In the genomic region with DNA sequence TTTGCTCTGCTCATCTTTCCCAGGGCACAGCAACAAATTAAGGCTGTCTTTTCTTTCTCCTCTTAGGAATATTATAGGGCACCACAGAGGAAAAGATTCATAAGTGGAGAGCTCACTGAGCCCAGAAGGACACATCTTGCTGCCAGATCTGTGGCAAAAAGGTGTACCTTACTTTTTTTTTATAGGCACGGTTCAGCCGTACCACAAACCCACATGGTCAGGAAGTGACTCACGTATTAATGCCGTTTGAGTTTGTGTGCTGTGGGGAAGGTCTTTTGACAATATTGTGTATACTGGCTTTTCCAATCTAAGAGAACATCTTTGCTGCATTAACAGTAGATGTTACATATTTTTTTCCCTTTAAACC, we compare ENCODE assay signal across 1 cellular context.
TF ChIP-seq lines count a peak whose summit lies in the region.

No MANE protein-coding gene starts in this region.

TF ChIP-seq in K562, 482 proteins besides CTCF, POLR2A, EP300 and RAD21 (continued from another document):
- TF ChIP-seq, protein P1, sequence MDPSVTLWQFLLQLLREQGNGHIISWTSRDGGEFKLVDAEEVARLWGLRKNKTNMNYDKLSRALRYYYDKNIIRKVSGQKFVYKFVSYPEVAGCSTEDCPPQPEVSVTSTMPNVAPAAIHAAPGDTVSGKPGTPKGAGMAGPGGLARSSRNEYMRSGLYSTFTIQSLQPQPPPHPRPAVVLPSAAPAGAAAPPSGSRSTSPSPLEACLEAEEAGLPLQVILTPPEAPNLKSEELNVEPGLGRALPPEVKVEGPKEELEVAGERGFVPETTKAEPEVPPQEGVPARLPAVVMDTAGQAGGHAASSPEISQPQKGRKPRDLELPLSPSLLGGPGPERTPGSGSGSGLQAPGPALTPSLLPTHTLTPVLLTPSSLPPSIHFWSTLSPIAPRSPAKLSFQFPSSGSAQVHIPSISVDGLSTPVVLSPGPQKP (CRISPR knock-in tag; IDR thresholded peaks at IDR 0.05) = no peak
- TF ChIP-seq, protein P2, sequence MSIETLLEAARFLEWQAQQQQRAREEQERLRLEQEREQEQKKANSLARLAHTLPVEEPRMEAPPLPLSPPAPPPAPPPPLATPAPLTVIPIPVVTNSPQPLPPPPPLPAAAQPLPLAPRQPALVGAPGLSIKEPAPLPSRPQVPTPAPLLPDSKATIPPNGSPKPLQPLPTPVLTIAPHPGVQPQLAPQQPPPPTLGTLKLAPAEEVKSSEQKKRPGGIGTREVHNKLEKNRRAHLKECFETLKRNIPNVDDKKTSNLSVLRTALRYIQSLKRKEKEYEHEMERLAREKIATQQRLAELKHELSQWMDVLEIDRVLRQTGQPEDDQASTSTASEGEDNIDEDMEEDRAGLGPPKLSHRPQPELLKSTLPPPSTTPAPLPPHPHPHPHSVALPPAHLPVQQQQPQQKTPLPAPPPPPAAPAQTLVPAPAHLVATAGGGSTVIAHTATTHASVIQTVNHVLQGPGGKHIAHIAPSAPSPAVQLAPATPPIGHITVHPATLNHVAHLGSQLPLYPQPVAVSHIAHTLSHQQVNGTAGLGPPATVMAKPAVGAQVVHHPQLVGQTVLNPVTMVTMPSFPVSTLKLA (conservative IDR thresholded peaks at IDR 0.05) = peak in 1 of 2 experiments; percentile 58; a peak in 1 of 4 replicates
- TF ChIP-seq, protein P3, sequence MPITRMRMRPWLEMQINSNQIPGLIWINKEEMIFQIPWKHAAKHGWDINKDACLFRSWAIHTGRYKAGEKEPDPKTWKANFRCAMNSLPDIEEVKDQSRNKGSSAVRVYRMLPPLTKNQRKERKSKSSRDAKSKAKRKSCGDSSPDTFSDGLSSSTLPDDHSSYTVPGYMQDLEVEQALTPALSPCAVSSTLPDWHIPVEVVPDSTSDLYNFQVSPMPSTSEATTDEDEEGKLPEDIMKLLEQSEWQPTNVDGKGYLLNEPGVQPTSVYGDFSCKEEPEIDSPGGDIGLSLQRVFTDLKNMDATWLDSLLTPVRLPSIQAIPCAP (CRISPR knock-in tag; IDR thresholded peaks at IDR 0.05; ENCODE audit: borderline replicate concordance) = no peak
- TF ChIP-seq EP400 (IDR thresholded peaks at IDR 0.05) = peak; percentile 29; the same call in 1 of the 2 replicates
- peak; percentile 76 for TF ChIP-seq ETV1 (tag; conservative IDR thresholded peaks at IDR 0.05; ENCODE audit: low read depth)
- TF ChIP-seq HSF4 (CRISPR knock-in tag; IDR thresholded peaks at IDR 0.05; ENCODE audit: borderline replicate concordance) = no peak
- TF ChIP-seq ZEB2 (IDR thresholded peaks at IDR 0.05) = 0 out of 2 replicates have a peak, but pooled peaks have one; percentile 44
- no peak for TF ChIP-seq SMC3 (conservative IDR thresholded peaks at IDR 0.05; ENCODE audit: insufficient read depth, low read depth, low read length)
- TF ChIP-seq SMAD1 (IDR thresholded peaks at IDR 0.05; ENCODE audit: low read depth, low read length, partially characterized antibody) = no peak
- TF ChIP-seq, protein P4, sequence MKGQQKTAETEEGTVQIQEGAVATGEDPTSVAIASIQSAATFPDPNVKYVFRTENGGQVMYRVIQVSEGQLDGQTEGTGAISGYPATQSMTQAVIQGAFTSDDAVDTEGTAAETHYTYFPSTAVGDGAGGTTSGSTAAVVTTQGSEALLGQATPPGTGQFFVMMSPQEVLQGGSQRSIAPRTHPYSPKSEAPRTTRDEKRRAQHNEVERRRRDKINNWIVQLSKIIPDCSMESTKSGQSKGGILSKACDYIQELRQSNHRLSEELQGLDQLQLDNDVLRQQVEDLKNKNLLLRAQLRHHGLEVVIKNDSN (CRISPR knock-in tag; IDR thresholded peaks at IDR 0.05) = no peak
- TF ChIP-seq, protein P5, sequence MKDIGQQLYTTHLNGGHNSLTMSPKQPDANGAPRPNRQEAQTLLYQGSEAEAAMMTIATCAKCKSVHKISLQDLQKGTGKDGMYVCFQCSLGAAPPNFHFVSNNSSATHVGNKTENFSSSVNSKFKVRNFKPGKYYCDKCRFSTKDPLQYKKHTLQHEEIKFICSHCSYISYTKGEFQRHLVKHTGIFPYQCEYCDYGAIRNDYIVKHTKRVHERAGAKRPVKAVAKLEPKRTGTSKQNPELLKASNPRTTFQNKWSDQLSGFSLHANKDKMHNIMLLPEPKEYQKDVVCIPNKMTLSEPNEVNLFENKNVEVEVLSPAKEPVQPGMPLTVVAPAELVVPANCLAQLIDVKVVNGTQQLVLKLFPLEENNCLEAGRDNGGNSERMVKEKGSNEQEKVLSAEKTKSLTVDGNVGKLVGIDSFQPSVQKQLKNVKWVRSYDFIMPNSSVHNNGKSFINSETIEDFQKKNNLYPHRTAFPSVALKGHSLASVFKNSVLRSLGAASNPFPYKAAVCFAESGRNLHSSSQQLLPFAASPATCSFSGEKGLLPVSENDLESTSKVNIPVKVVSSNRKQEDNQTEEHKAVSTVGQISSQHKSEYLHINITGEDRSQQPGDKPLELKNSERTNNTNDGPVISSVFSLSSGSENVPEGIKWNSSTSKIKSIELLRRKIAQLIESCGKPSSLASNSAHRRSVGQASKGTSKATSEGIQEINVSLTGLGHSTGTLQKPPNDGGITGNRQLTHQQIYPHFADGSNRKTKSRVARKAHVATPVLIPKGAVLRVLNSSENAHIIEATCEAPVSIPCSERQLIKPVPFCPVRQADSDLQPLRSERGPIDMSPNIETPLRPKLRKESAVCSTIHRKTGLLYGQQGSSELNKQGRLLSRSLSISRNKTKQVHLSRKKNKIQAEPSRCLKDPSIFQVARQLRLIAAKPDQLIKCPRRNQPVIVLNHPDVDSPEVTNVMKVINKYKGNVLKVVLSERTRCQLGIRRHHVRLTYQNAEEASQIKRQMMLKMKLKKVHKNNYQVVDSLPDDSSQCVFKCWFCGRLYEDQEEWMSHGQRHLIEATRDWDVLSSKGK (CRISPR knock-in tag; IDR thresholded peaks at IDR 0.05) = no peak
- TF ChIP-seq SAP30 (IDR thresholded peaks at IDR 0.05; ENCODE audit: borderline replicate concordance, insufficient read depth, low read depth, low read length, poor library complexity, severe bottlenecking) = no peak
- TF ChIP-seq, protein P6, sequence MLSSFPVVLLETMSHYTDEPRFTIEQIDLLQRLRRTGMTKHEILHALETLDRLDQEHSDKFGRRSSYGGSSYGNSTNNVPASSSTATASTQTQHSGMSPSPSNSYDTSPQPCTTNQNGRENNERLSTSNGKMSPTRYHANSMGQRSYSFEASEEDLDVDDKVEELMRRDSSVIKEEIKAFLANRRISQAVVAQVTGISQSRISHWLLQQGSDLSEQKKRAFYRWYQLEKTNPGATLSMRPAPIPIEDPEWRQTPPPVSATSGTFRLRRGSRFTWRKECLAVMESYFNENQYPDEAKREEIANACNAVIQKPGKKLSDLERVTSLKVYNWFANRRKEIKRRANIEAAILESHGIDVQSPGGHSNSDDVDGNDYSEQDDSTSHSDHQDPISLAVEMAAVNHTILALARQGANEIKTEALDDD (IDR thresholded peaks at IDR 0.05) = peak; percentile 72
- peak; percentile 60 for TF ChIP-seq JUN (IDR thresholded peaks at IDR 0.05; ENCODE audit: borderline replicate concordance, low read depth, low read length)
- TF ChIP-seq JUN (CRISPR knock-in tag; IDR thresholded peaks at IDR 0.05; ENCODE audit: borderline replicate concordance) = no peak
- no peak for TF ChIP-seq ZNF507 (tag; conservative IDR thresholded peaks at IDR 0.05)
- no peak for TF ChIP-seq NCOA6 (IDR thresholded peaks at IDR 0.05)
- TF ChIP-seq, protein P7, sequence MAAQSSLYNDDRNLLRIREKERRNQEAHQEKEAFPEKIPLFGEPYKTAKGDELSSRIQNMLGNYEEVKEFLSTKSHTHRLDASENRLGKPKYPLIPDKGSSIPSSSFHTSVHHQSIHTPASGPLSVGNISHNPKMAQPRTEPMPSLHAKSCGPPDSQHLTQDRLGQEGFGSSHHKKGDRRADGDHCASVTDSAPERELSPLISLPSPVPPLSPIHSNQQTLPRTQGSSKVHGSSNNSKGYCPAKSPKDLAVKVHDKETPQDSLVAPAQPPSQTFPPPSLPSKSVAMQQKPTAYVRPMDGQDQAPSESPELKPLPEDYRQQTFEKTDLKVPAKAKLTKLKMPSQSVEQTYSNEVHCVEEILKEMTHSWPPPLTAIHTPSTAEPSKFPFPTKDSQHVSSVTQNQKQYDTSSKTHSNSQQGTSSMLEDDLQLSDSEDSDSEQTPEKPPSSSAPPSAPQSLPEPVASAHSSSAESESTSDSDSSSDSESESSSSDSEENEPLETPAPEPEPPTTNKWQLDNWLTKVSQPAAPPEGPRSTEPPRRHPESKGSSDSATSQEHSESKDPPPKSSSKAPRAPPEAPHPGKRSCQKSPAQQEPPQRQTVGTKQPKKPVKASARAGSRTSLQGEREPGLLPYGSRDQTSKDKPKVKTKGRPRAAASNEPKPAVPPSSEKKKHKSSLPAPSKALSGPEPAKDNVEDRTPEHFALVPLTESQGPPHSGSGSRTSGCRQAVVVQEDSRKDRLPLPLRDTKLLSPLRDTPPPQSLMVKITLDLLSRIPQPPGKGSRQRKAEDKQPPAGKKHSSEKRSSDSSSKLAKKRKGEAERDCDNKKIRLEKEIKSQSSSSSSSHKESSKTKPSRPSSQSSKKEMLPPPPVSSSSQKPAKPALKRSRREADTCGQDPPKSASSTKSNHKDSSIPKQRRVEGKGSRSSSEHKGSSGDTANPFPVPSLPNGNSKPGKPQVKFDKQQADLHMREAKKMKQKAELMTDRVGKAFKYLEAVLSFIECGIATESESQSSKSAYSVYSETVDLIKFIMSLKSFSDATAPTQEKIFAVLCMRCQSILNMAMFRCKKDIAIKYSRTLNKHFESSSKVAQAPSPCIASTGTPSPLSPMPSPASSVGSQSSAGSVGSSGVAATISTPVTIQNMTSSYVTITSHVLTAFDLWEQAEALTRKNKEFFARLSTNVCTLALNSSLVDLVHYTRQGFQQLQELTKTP (IDR thresholded peaks at IDR 0.05; ENCODE audit: low read depth in 1 of 2, partially characterized antibody in 2 of 2) = peak in 1 of 2 experiments; percentile 38
- TF ChIP-seq, protein P8, sequence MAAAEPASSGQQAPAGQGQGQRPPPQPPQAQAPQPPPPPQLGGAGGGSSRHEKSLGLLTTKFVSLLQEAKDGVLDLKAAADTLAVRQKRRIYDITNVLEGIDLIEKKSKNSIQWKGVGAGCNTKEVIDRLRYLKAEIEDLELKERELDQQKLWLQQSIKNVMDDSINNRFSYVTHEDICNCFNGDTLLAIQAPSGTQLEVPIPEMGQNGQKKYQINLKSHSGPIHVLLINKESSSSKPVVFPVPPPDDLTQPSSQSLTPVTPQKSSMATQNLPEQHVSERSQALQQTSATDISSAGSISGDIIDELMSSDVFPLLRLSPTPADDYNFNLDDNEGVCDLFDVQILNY (CRISPR knock-in tag; IDR thresholded peaks at IDR 0.05) = no peak
- peak; percentile 16; the same call in 1 of the 2 replicates for TF ChIP-seq CXXC5 (CRISPR knock-in tag; IDR thresholded peaks at IDR 0.05)
- no peak for TF ChIP-seq ZNF143 (CRISPR knock-in tag; IDR thresholded peaks at IDR 0.05)
- TF ChIP-seq RCOR1 (IDR thresholded peaks at IDR 0.05; ENCODE audit: borderline replicate concordance in 1 of 2, low read depth in 2 of 2, low read length in 2 of 2) = peak in 1 of 2 experiments; percentile 27; a peak in 1 of 4 replicates
TF ChIP-seq in K562: peak in this region for 33.
